Comparison of ENCODE assay signal across 1 cellular context in the genomic region with DNA sequence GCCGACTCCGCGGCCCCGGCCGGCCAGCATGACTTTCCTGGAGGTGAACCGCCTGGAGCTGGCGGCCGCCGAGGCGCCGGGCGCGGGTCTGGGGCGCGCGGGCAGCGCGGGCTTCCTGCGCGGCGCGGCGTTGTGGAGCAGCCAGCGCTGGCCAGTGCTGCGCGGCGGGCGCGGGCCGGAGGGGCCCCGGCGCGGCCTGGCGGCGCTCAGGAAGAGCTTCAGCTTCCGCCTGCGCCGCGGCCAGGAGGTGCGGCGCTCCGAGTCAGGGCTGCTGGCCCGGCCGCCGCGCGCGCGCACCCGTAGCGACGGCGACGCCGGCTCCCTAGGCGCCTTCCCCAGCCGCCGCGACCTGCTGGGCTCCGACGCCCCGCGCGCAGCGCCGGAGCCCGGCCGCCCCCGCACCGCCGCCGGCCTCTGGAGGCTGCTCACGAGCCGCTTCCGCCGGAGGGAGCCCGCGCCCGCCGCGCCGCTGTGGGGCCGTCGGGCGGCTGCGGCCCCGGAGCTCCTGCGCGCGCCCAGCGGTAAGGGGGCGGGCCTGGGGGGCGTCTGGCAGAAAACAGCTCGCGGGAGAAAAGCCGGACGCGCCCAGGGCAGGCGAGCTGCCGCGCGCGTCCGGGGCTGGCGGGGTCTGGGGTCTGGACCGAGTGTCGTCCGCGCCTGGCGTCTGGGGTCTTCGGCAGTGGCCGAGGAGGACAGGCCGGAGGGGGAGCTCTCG.
TF ChIP-seq lines count a peak whose summit lies in the region.

No MANE protein-coding gene starts in this region.

TF ChIP-seq in GM23338, 12 proteins besides CTCF, POLR2A, EP300 and RAD21 (continued from another document):
- TF ChIP-seq, protein P1, sequence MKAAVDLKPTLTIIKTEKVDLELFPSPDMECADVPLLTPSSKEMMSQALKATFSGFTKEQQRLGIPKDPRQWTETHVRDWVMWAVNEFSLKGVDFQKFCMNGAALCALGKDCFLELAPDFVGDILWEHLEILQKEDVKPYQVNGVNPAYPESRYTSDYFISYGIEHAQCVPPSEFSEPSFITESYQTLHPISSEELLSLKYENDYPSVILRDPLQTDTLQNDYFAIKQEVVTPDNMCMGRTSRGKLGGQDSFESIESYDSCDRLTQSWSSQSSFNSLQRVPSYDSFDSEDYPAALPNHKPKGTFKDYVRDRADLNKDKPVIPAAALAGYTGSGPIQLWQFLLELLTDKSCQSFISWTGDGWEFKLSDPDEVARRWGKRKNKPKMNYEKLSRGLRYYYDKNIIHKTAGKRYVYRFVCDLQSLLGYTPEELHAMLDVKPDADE (IDR thresholded peaks at IDR 0.05): no peak
- TF ChIP-seq CREB1 (CRISPR knock-in tag; IDR thresholded peaks at IDR 0.05; ENCODE audit: low read depth): no peak
- TF ChIP-seq REST (IDR thresholded peaks at IDR 0.05; ENCODE audit: unreplicated experiment): no peak
- no peak for TF ChIP-seq NANOG (IDR thresholded peaks at IDR 0.05; ENCODE audit: borderline replicate concordance)
- no peak for TF ChIP-seq STAT1 (IDR thresholded peaks at IDR 0.05; ENCODE audit: unreplicated experiment)
TF ChIP-seq in GM23338: peak in this region for 0.
